In genomic region chr6:151847064-151847463, GRCh38 we compare ENCODE assay signal across 10 cellular contexts. TPM values are rescaled to one million over a fixed set of nuclear protein-coding genes. Genes with fewer than 3 reads are reported as not detected.
DNase-seq lines count a peak whose midpoint lies in the region; ATAC-seq and TF ChIP-seq lines count a peak whose summit lies in the region.
"Had no signal": no experiment of that assay in that cellular context is flagged by ENCODE, and none has a peak within 500 bp of the region (broad histone marks: within the 10 kb centered on the region; RNA-seq: fewer than 3 reads in every experiment).

No MANE protein-coding gene starts in this region.

- no peaks in the 10 kb centered on the region for H3K9me3 Mint-ChIP-seq in Caco-2 (ENCODE audit: unreplicated experiment)

- H3K9ac ChIP-seq in adipocyte (ENCODE audit: low read length), result no peak overlapping the region

- no peak for ATAC-seq in GM18498 (IDR thresholded peaks at IDR 0.05; ENCODE audit: unreplicated experiment)
- ATAC-seq: Panc1 had no signal

- H3K4me1 ChIP-seq in Caco-2 (no peaks in the 10 kb centered on the region), adipocyte (ENCODE audit: control insufficient read depth, insufficient read depth, low read length) (peaks cover 10% of the 10 kb centered on the region)
- H3K4me1 ChIP-seq: pancreas had no signal

- no peaks in the 10 kb centered on the region for H3K9me3 ChIP-seq in Caco-2
- H3K9me3 ChIP-seq in adipocyte (ENCODE audit: control insufficient read depth, low read length), result no peaks in the 10 kb centered on the region
- H3K9me3 ChIP-seq: pancreas had no signal

- H3K36me3 Mint-ChIP-seq in Caco-2 (ENCODE audit: insufficient read depth, unreplicated experiment), result no peaks in the 10 kb centered on the region

- H3K4me1 Mint-ChIP-seq in Caco-2 (ENCODE audit: low read depth, unreplicated experiment), result no peaks in the 10 kb centered on the region

- CTCF ChIA-PET in Caco-2 (lab: Charles Lee), result no interaction called here

- no peak overlapping the region for H3K4me3 Mint-ChIP-seq in Caco-2 (ENCODE audit: unreplicated experiment)

- no TSS peak for BruUV-seq in Caco-2 (replicated peaks; lab: Mats Ljungman, UMichigan)

- no peak overlapping the region for H3K4me3 ChIP-seq in Caco-2 (ENCODE audit: low read depth, low read length)
- H3K4me3 ChIP-seq in adipocyte (ENCODE audit: low read length), result no peak overlapping the region
- H3K4me3 ChIP-seq: pancreas had no signal

- intact Hi-C loops in Caco-2 (cut with micrococcal nuclease; ENCODE audit: unreplicated experiment), result no loop called here

- H3K36me3 ChIP-seq in Caco-2 (ENCODE audit: control insufficient read depth, insufficient read depth, low read length) (no peaks in the 10 kb centered on the region), adipocyte (ENCODE audit: control insufficient read depth, insufficient read depth, low read length, severe bottlenecking) (no peaks in the 10 kb centered on the region)
- H3K36me3 ChIP-seq: pancreas had no signal

- DNase-seq in Caco-2, result peak; percentile 50 to 63
- DNase-seq in HuH-7 (ENCODE audit: low spot score), result peak; percentile 30
- peak; percentile 60 for DNase-seq in adipocyte (ENCODE audit: low read depth)
- DNase-seq in iPS-NIHi11 (ENCODE audit: low spot score), result peak; percentile 55
- DNase-seq in NCI-H345 treated with DMSO at 0.1 percent for 48 hours (lab: John Stamatoyannopoulos, UW; ENCODE audit: unreplicated experiment), result no peak
- no peak for DNase-seq in NCI-H1105 (lab: John Stamatoyannopoulos, UW)
- no peak for DNase-seq in central memory CD4-positive, alpha-beta T cell
- DNase-seq: pancreas had no signal

- peaks cover 3% of the 10 kb centered on the region for H3K27me3 Mint-ChIP-seq in Caco-2 (ENCODE audit: insufficient read depth, unreplicated experiment)

- TF ChIP-seq CTCF in Caco-2 (IDR thresholded peaks at IDR 0.05; ENCODE audit: insufficient read depth in 1 of 2, low read depth in 1 of 2, low read length in 1 of 2, severe bottlenecking in 1 of 2, unreplicated experiment in 1 of 2), result no peak

- POLR2A ChIA-PET in Caco-2 (lab: Charles Lee), result interaction anchor here (0.5 kb wide), 1 partner anchor 167 kb away, joined by 9 read pairs; no protein-coding TSS in a partner anchor

- H3K27me3 ChIP-seq in Caco-2 (replicated peaks; ENCODE audit: control insufficient read depth, insufficient read depth, low read length) (no peaks in the 10 kb centered on the region; the same call in 1 of the 2 replicates), adipocyte (replicated peaks; ENCODE audit: control insufficient read depth, insufficient read depth, low read length) (no peaks in the 10 kb centered on the region)
- H3K27me3 ChIP-seq: pancreas had no signal

- H3K27ac Mint-ChIP-seq in Caco-2 (ENCODE audit: unreplicated experiment), result no peak overlapping the region

RNA-seq across cellular contexts. Expression of gene ESR1, which starts 39.6 kb away (rescaled TPM):
- total RNA-seq in Caco-2 (2022), result not detected in 2 replicates

Comparison
In these comparisons a context has a peak if more than half of its experiments do, and no peak if none do; other contexts are left out.
1. DNase-seq: peak in Caco-2 (2 of 2), HuH-7 (single experiment), adipocyte (single experiment) and iPS-NIHi11 (single experiment); none in NCI-H345 treated with DMSO at 0.1 percent for 48 hours (single experiment), NCI-H1105 (single experiment) and central memory CD4-positive, alpha-beta T cell (single experiment).